11 cellular contexts compared by ENCODE assay signal in genomic region chr21:36207577-36208320, GRCh38. TPM values are rescaled to one million over a fixed set of nuclear protein-coding genes. Genes with fewer than 3 reads are reported as not detected.
DNase-seq lines count a peak whose midpoint lies in the region; ATAC-seq lines count a peak whose summit lies in the region.
"Had no signal": no experiment of that assay in that cellular context is flagged by ENCODE, and none has a peak within 500 bp of the region (broad histone marks: within the 10 kb centered on the region; RNA-seq: fewer than 3 reads in every experiment).

No MANE protein-coding gene starts in this region.

- no peaks in the 10 kb centered on the region for H3K9me3 ChIP-seq in right cardiac atrium (ENCODE audit: control insufficient read depth, low read length)
- H3K9me3 ChIP-seq: thoracic aorta had no signal

- 77% methylated on average over 15 of the region's 15 CpGs for WGBS in right cardiac atrium

- H3K4me1 ChIP-seq in right cardiac atrium (ENCODE audit: control insufficient read depth, insufficient read depth, low read length): no peaks in the 10 kb centered on the region

- intact Hi-C loops in right cardiac atrium (cut with DNase I): no loop called here

- no peak overlapping the region for H3K4me3 ChIP-seq in right cardiac atrium (ENCODE audit: low read length)
- H3K4me3 ChIP-seq: thoracic aorta had no signal

- DNase-seq in GM03348 (ENCODE audit: low spot score) (peak; percentile 15), LHCN-M2 (ENCODE audit: low read depth) (peak; percentile 59), amniotic epithelial cell (ENCODE audit: low read depth) (peak; percentile 67), myocyte (ENCODE audit: low read depth) (peak; percentile 51), putamen (ENCODE audit: low spot score) (no peak), KG1 (lab: John Stamatoyannopoulos, UW) (no peak), right cardiac atrium (no peak), NCI-H146 (lab: John Stamatoyannopoulos, UW) (no peak)
- DNase-seq: DMS79 treated with DMSO at 0.1 percent for 48 hours had no signal

- no peak overlapping the region for H3K27ac ChIP-seq in right cardiac atrium (ENCODE audit: low read length)
- H3K27ac ChIP-seq: thoracic aorta had no signal

- no peak for ATAC-seq in right cardiac atrium
- ATAC-seq: HepG2 had no signal

- H3K27me3 ChIP-seq in right cardiac atrium (ENCODE audit: control insufficient read depth, insufficient read depth): no peaks in the 10 kb centered on the region

RNA-seq across cellular contexts. Expression of gene DOP1B, which starts 51.1 kb away (rescaled TPM):
- total RNA-seq in LHCN-M2 (2014; rRNA removed) (4.2 and 5.8 TPM in 2 replicates), myocyte (3.3 and 4.5 TPM in 2 replicates), right cardiac atrium (1 to 10 TPM; 5.0 to 8.1 (median 7.1) TPM)
- 3.7 TPM for polyA plus RNA-seq in LHCN-M2 (2012)
- 6.7 TPM for polyA plus RNA-seq in myocyte (2012)
- 1.7 TPM for polyA plus RNA-seq in right cardiac atrium

Comparison
In these comparisons a context has a peak if more than half of its experiments do, and no peak if none do; other contexts are left out.
1. DNase-seq: peak in GM03348 (single experiment), LHCN-M2 (single experiment), amniotic epithelial cell (single experiment) and myocyte (single experiment); none in putamen (single experiment), KG1 (single experiment), right cardiac atrium (0 of 3) and NCI-H146 (single experiment).